In genomic region chr17:50161911-50162288, GRCh38 we compare ENCODE assay signal across 10 cellular contexts. TPM values are rescaled to one million over a fixed set of nuclear protein-coding genes. Genes with fewer than 3 reads are reported as not detected.
DNase-seq lines count a peak whose midpoint lies in the region; ATAC-seq, FAIRE-seq and TF ChIP-seq lines count a peak whose summit lies in the region.
"Had no signal": no experiment of that assay in that cellular context is flagged by ENCODE, and none has a peak within 500 bp of the region (broad histone marks: within the 10 kb centered on the region; RNA-seq: fewer than 3 reads in every experiment).

No MANE protein-coding gene starts in this region.

- H3K4me1 Mint-ChIP-seq in activated T-cell treated with anti-CD3 and anti-CD28 coated beads, Interleukin-2, amount 50 U/mL, for 24 hours (ENCODE audit: low read depth): peaks cover 39% of the 10 kb centered on the region
- H3K4me1 Mint-ChIP-seq in activated naive CD8-positive, alpha-beta T cell (ENCODE audit: low read depth): peaks cover 49% of the 10 kb centered on the region

- in situ Hi-C loops in HepG2 (cut with HindIII; ENCODE audit: extremely low pct_ligation_motif_present, low pct_unique_long_range_greater_than_20kb) (loop anchor here (5.0 kb wide), 1 partner anchor 45 kb away; no protein-coding TSS in a partner anchor), ACHN (cut with HindIII; ENCODE audit: low pct_ligation_motif_present, low pct_unique_long_range_greater_than_20kb, low sequenced_read_pairs) (no loop called here)

- POLR2A ChIA-PET in HepG2 (lab: Yijun Ruan, JAX): no interaction called here

- intact Hi-C loops in HepG2 (cut with micrococcal nuclease; ENCODE audit: unreplicated experiment): loop anchor here (1.0 kb wide), 2 partner anchors 22 to 44 kb away; no protein-coding TSS in a partner anchor

- peak overlapping the region; percentile 93 for H3K27ac Mint-ChIP-seq in activated T-cell treated with anti-CD3 and anti-CD28 coated beads, Interleukin-2, amount 50 U/mL, for 24 hours
- peak overlapping the region; percentile 96 for H3K27ac Mint-ChIP-seq in activated naive CD8-positive, alpha-beta T cell

- no peaks in the 10 kb centered on the region for H3K9me3 ChIP-seq in HepG2 (ENCODE audit: low read length)

- no peaks in the 10 kb centered on the region for H3K9me3 Mint-ChIP-seq in activated T-cell treated with anti-CD3 and anti-CD28 coated beads, Interleukin-2, amount 50 U/mL, for 24 hours
- H3K9me3 Mint-ChIP-seq in activated naive CD8-positive, alpha-beta T cell (ENCODE audit: low read depth): no peaks in the 10 kb centered on the region

- H4K20me1 ChIP-seq in HepG2 (ENCODE audit: insufficient read depth, low read length): no peaks in the 10 kb centered on the region

- no peak for TF ChIP-seq POLR2A in HepG2 (IDR thresholded peaks at IDR 0.05; ENCODE audit: insufficient read depth in 1 of 2, low read depth in 2 of 2, low read length in 2 of 2)

- TF ChIP-seq EP300 in HepG2 (IDR thresholded peaks at IDR 0.05; ENCODE audit: low read depth in 2 of 2, low read length in 2 of 2) (no peak), HepG2 (CRISPR knock-in tag; IDR thresholded peaks at IDR 0.05; ENCODE audit: borderline replicate concordance) (no peak)

- no peak for TF ChIP-seq CTCF in HepG2 (CRISPR knock-in tag; IDR thresholded peaks at IDR 0.05)

- H3K9ac ChIP-seq in HepG2 (ENCODE audit: insufficient read depth, low read depth, low read length): no peak overlapping the region

- no peak for DNase-seq in activated T-cell treated with anti-CD3 and anti-CD28 coated beads, Interleukin-2, amount 50 U/mL, for 24 hours
- DNase-seq in activated T-cell treated with anti-CD3 and anti-CD28 coated beads for 4 hours (no peak), HepG2 (ENCODE audit: low spot score) (no peak), substantia nigra (lab: John Stamatoyannopoulos, UW) (no peak), NCI-H524 treated with DMSO at 0.1 percent for 48 hours (lab: John Stamatoyannopoulos, UW) (no peak), ACHN (no peak)

- H3K4me3 ChIP-seq in HepG2 (replicated peaks in 1 of 3; ENCODE audit: insufficient read depth in 1 of 3, low read depth in 2 of 3, low read length in 3 of 3): no peak overlapping the region

- peak overlapping the region; percentile 75 for H3K4me3 Mint-ChIP-seq in activated T-cell treated with anti-CD3 and anti-CD28 coated beads, Interleukin-2, amount 50 U/mL, for 24 hours
- H3K4me3 Mint-ChIP-seq in activated naive CD8-positive, alpha-beta T cell: peak overlapping the region; percentile 89

- H3K36me3 ChIP-seq in HepG2 (replicated peaks in 1 of 2; ENCODE audit: control insufficient read depth in 1 of 2, insufficient read depth in 2 of 2, low read length in 2 of 2): no peaks in the 10 kb centered on the region

- H3K27me3 ChIP-seq in HepG2 (ENCODE audit: control insufficient read depth in 1 of 2, insufficient read depth in 2 of 2, low read length in 2 of 2): peaks cover 9 to 64% of the 10 kb centered on the region in 2 experiments; a peak in 3 of 5 replicates

- no peak overlapping the region for H2AFZ ChIP-seq in HepG2 (ENCODE audit: low read length)

- no peaks in the 10 kb centered on the region for H3K27me3 Mint-ChIP-seq in activated T-cell treated with anti-CD3 and anti-CD28 coated beads, Interleukin-2, amount 50 U/mL, for 24 hours
- H3K27me3 Mint-ChIP-seq in activated naive CD8-positive, alpha-beta T cell: no peaks in the 10 kb centered on the region

- FAIRE-seq in HepG2 (lab: Jason Lieb, UNC): no peak

- CTCF ChIA-PET in HepG2 (lab: Yijun Ruan, JAX; ENCODE audit: low intra/inter-chr PET ratio, low total read pairs): interaction anchor here (0.9 to 2.5 kb wide), 5 partner anchors 22 to 136 kb away, joined by 3 to 32 read pairs (median 6); no protein-coding TSS in a partner anchor

- WGBS in HepG2 (ENCODE audit: low lambda C conversion rate): 37% methylated on average over 16 of the region's 16 CpGs

- no peak for TF ChIP-seq RAD21 in HepG2 (CRISPR knock-in tag; IDR thresholded peaks at IDR 0.05)

- H3K79me2 ChIP-seq in HepG2 (ENCODE audit: insufficient read depth, low read length): no peaks in the 10 kb centered on the region

- H3K27ac ChIP-seq in HepG2 (ENCODE audit: extremely low read length, insufficient read depth, low read length): no peak overlapping the region
- H3K27ac ChIP-seq in substantia nigra (ENCODE audit: low read depth, low read length, poor library complexity, severe bottlenecking): peak overlapping the region; percentile 70

- H3K36me3 Mint-ChIP-seq in activated T-cell treated with anti-CD3 and anti-CD28 coated beads, Interleukin-2, amount 50 U/mL, for 24 hours (ENCODE audit: low read depth): no peaks in the 10 kb centered on the region
- no peaks in the 10 kb centered on the region for H3K36me3 Mint-ChIP-seq in activated naive CD8-positive, alpha-beta T cell

- no TSS peak for BruUV-seq in HepG2 (replicated peaks; lab: Mats Ljungman, UMichigan)

- no peak overlapping the region; the same call in 1 of the 2 replicates for H3K4me2 ChIP-seq in HepG2 (ENCODE audit: low read depth, low read length)

- ATAC-seq in HepG2: no peak
- ATAC-seq in HG03025 (IDR thresholded peaks at IDR 0.05; ENCODE audit: low FRiP score, unreplicated experiment): no peak

- H3K4me1 ChIP-seq in HepG2 (ENCODE audit: insufficient read depth, low read length): peaks cover 15% of the 10 kb centered on the region

RNA-seq across cellular contexts. Expression of gene SGCA, which starts 3.9 kb away (rescaled TPM):
- total RNA-seq in HepG2 (2016; rRNA removed; fragmentation: Illumina TruSeq; extraction: Trizol): not detected in 2 replicates
- not detected in 2 replicates for total RNA-seq in HepG2 (2016; cell fraction: cytosol; rRNA removed; fragmentation: Illumina TruSeq; extraction: Trizol; ENCODE audit: low read depth)
- total RNA-seq in HepG2 (2016; cell fraction: insoluble cytoplasmic fraction; rRNA removed; fragmentation: Illumina TruSeq; extraction: Trizol): not detected in 2 replicates
- total RNA-seq in HepG2 (2016; cell fraction: membrane; rRNA removed; fragmentation: Illumina TruSeq; extraction: Trizol): not detected in 2 replicates
- not detected in 2 replicates for total RNA-seq in HepG2 (2016; cell fraction: nucleus; rRNA removed; fragmentation: Illumina TruSeq; extraction: Trizol)
- not detected in 2 replicates for polyA plus RNA-seq in HepG2 (2011; rRNA removed)
- polyA plus RNA-seq in HepG2 (2011; cell fraction: cytosol; rRNA removed): not detected in 2 replicates
- polyA plus RNA-seq in HepG2 (2011; cell fraction: nucleus; rRNA removed): 0.42 TPM in 1 of 2 replicates, not detected in the other
- polyA plus RNA-seq in HepG2 (2012): not detected in 2 replicates
- not detected in 2 replicates for polyA plus RNA-seq in HepG2 (2016; cell fraction: cytosol; fragmentation: Illumina TruSeq; extraction: Trizol; ENCODE audit: low read depth)
- not detected in 2 replicates for polyA plus RNA-seq in HepG2 (2016; cell fraction: insoluble cytoplasmic fraction; fragmentation: Illumina TruSeq; extraction: Trizol; ENCODE audit: low read depth)
- polyA plus RNA-seq in HepG2 (2016; cell fraction: membrane; fragmentation: Illumina TruSeq; extraction: Trizol; ENCODE audit: low read depth): not detected in 2 replicates
- not detected in 2 replicates for polyA plus RNA-seq in HepG2 (2016; cell fraction: nucleus; fragmentation: Illumina TruSeq; extraction: Trizol; ENCODE audit: insufficient read depth, low read depth)
- polyA minus RNA-seq in HepG2 (2011; rRNA and poly(A)+ RNA removed; ENCODE audit: low replicate concordance): 0.19 TPM in 1 of 2 replicates, not detected in the other
- not detected in 2 replicates for polyA minus RNA-seq in HepG2 (2011; cell fraction: cytosol; rRNA and poly(A)+ RNA removed)
- polyA minus RNA-seq in HepG2 (2011; cell fraction: nucleus; rRNA and poly(A)+ RNA removed): not detected in 2 replicates
- total RNA-seq: pulmonary artery endothelial cell; T-helper 2 cell treated with Interferon-gamma antibody and Interleukin-4, amounts not matched to agents 100 ng/mL and 5 ng/mL, for 36 hours had no signal

RNA-seq across cellular contexts. Expression of gene PPP1R9B, which starts 11.4 kb away (rescaled TPM):
- total RNA-seq in HepG2 (2016; rRNA removed; fragmentation: Illumina TruSeq; extraction: Trizol): 11.0 and 15.8 TPM in 2 replicates
- total RNA-seq in HepG2 (2016; cell fraction: cytosol; rRNA removed; fragmentation: Illumina TruSeq; extraction: Trizol; ENCODE audit: low read depth): 1.3 and 1.6 TPM in 2 replicates
- total RNA-seq in HepG2 (2016; cell fraction: insoluble cytoplasmic fraction; rRNA removed; fragmentation: Illumina TruSeq; extraction: Trizol): 8.3 and 16.2 TPM in 2 replicates
- total RNA-seq in HepG2 (2016; cell fraction: membrane; rRNA removed; fragmentation: Illumina TruSeq; extraction: Trizol): 7.0 and 7.3 TPM in 2 replicates
- 10.9 and 13.5 TPM in 2 replicates for total RNA-seq in HepG2 (2016; cell fraction: nucleus; rRNA removed; fragmentation: Illumina TruSeq; extraction: Trizol)
- polyA plus RNA-seq in HepG2 (2011; rRNA removed): 8.7 and 9.4 TPM in 2 replicates
- 7.4 and 9.0 TPM in 2 replicates for polyA plus RNA-seq in HepG2 (2011; cell fraction: cytosol; rRNA removed)
- polyA plus RNA-seq in HepG2 (2011; cell fraction: nucleus; rRNA removed): 13.1 and 16.4 TPM in 2 replicates
- 9.8 and 11.6 TPM in 2 replicates for polyA plus RNA-seq in HepG2 (2012)
- polyA plus RNA-seq in HepG2 (2016; cell fraction: cytosol; fragmentation: Illumina TruSeq; extraction: Trizol; ENCODE audit: low read depth): 1.2 and 1.4 TPM in 2 replicates
- 14.2 and 17.2 TPM in 2 replicates for polyA plus RNA-seq in HepG2 (2016; cell fraction: insoluble cytoplasmic fraction; fragmentation: Illumina TruSeq; extraction: Trizol; ENCODE audit: low read depth)
- polyA plus RNA-seq in HepG2 (2016; cell fraction: membrane; fragmentation: Illumina TruSeq; extraction: Trizol; ENCODE audit: low read depth): 7.2 TPM in 2 replicates
- 35.0 and 35.2 TPM in 2 replicates for polyA plus RNA-seq in HepG2 (2016; cell fraction: nucleus; fragmentation: Illumina TruSeq; extraction: Trizol; ENCODE audit: insufficient read depth, low read depth)
- polyA minus RNA-seq in HepG2 (2011; rRNA and poly(A)+ RNA removed; ENCODE audit: low replicate concordance): 15.4 and 32.3 TPM in 2 replicates
- polyA minus RNA-seq in HepG2 (2011; cell fraction: cytosol; rRNA and poly(A)+ RNA removed): 7.3 and 11.8 TPM in 2 replicates
- polyA minus RNA-seq in HepG2 (2011; cell fraction: nucleus; rRNA and poly(A)+ RNA removed): 7.8 and 9.3 TPM in 2 replicates

RNA-seq across cellular contexts. Expression of gene SAMD14, which starts 31.9 kb away (rescaled TPM):
- 0.07 TPM in 1 of 2 replicates, not detected in the other for total RNA-seq in HepG2 (2016; rRNA removed; fragmentation: Illumina TruSeq; extraction: Trizol)
- total RNA-seq in HepG2 (2016; cell fraction: cytosol; rRNA removed; fragmentation: Illumina TruSeq; extraction: Trizol; ENCODE audit: low read depth): 0.18 and 0.20 TPM in 2 replicates
- 0.04 TPM in 1 of 2 replicates, not detected in the other for total RNA-seq in HepG2 (2016; cell fraction: insoluble cytoplasmic fraction; rRNA removed; fragmentation: Illumina TruSeq; extraction: Trizol)
- 0.09 and 0.14 TPM in 2 replicates for total RNA-seq in HepG2 (2016; cell fraction: membrane; rRNA removed; fragmentation: Illumina TruSeq; extraction: Trizol)
- total RNA-seq in HepG2 (2016; cell fraction: nucleus; rRNA removed; fragmentation: Illumina TruSeq; extraction: Trizol): 0.09 TPM in 2 replicates
- polyA plus RNA-seq in HepG2 (2011; rRNA removed): 0.22 TPM in 1 of 2 replicates, not detected in the other
- polyA plus RNA-seq in HepG2 (2011; cell fraction: cytosol; rRNA removed): 0.01 and 0.04 TPM in 2 replicates
- 0.24 and 0.29 TPM in 2 replicates for polyA plus RNA-seq in HepG2 (2011; cell fraction: nucleus; rRNA removed)
- polyA plus RNA-seq in HepG2 (2012): 0.08 and 0.11 TPM in 2 replicates
- polyA plus RNA-seq in HepG2 (2016; cell fraction: cytosol; fragmentation: Illumina TruSeq; extraction: Trizol; ENCODE audit: low read depth): not detected in 2 replicates
- polyA plus RNA-seq in HepG2 (2016; cell fraction: insoluble cytoplasmic fraction; fragmentation: Illumina TruSeq; extraction: Trizol; ENCODE audit: low read depth): 0.16 TPM in 1 of 2 replicates, not detected in the other
- 0.19 TPM in 2 replicates for polyA plus RNA-seq in HepG2 (2016; cell fraction: membrane; fragmentation: Illumina TruSeq; extraction: Trizol; ENCODE audit: low read depth)
- polyA plus RNA-seq in HepG2 (2016; cell fraction: nucleus; fragmentation: Illumina TruSeq; extraction: Trizol; ENCODE audit: insufficient read depth, low read depth): 0.53 TPM in 1 of 2 replicates, not detected in the other
- polyA minus RNA-seq in HepG2 (2011; rRNA and poly(A)+ RNA removed; ENCODE audit: low replicate concordance): 0.28 and 0.30 TPM in 2 replicates
- 0.09 and 0.20 TPM in 2 replicates for polyA minus RNA-seq in HepG2 (2011; cell fraction: cytosol; rRNA and poly(A)+ RNA removed)
- 0.39 and 0.99 TPM in 2 replicates for polyA minus RNA-seq in HepG2 (2011; cell fraction: nucleus; rRNA and poly(A)+ RNA removed)

RNA-seq across cellular contexts. Expression of gene COL1A1, which starts 39.5 kb away (rescaled TPM):
- total RNA-seq in HepG2 (2016; rRNA removed; fragmentation: Illumina TruSeq; extraction: Trizol): 0.17 TPM in 1 of 2 replicates, not detected in the other
- not detected in 2 replicates for total RNA-seq in HepG2 (2016; cell fraction: cytosol; rRNA removed; fragmentation: Illumina TruSeq; extraction: Trizol; ENCODE audit: low read depth)
- total RNA-seq in HepG2 (2016; cell fraction: insoluble cytoplasmic fraction; rRNA removed; fragmentation: Illumina TruSeq; extraction: Trizol): 0.03 and 0.06 TPM in 2 replicates
- 0.09 and 0.24 TPM in 2 replicates for total RNA-seq in HepG2 (2016; cell fraction: membrane; rRNA removed; fragmentation: Illumina TruSeq; extraction: Trizol)
- total RNA-seq in HepG2 (2016; cell fraction: nucleus; rRNA removed; fragmentation: Illumina TruSeq; extraction: Trizol): 0.68 and 0.72 TPM in 2 replicates
- 0.05 and 0.14 TPM in 2 replicates for polyA plus RNA-seq in HepG2 (2011; rRNA removed)
- 0.01 TPM in 1 of 2 replicates, not detected in the other for polyA plus RNA-seq in HepG2 (2011; cell fraction: cytosol; rRNA removed)
- polyA plus RNA-seq in HepG2 (2011; cell fraction: nucleus; rRNA removed): 1.7 and 2.5 TPM in 2 replicates
- polyA plus RNA-seq in HepG2 (2012): 0.19 TPM in 2 replicates
- polyA plus RNA-seq in HepG2 (2016; cell fraction: cytosol; fragmentation: Illumina TruSeq; extraction: Trizol; ENCODE audit: low read depth): 0.03 TPM in 1 of 2 replicates, not detected in the other
- 0.07 TPM in 1 of 2 replicates, not detected in the other for polyA plus RNA-seq in HepG2 (2016; cell fraction: insoluble cytoplasmic fraction; fragmentation: Illumina TruSeq; extraction: Trizol; ENCODE audit: low read depth)
- polyA plus RNA-seq in HepG2 (2016; cell fraction: membrane; fragmentation: Illumina TruSeq; extraction: Trizol; ENCODE audit: low read depth): not detected in 2 replicates
- polyA plus RNA-seq in HepG2 (2016; cell fraction: nucleus; fragmentation: Illumina TruSeq; extraction: Trizol; ENCODE audit: insufficient read depth, low read depth): 1.00 and 2.8 TPM in 2 replicates
- 35.8 TPM in 1 of 2 replicates, not detected in the other for polyA minus RNA-seq in HepG2 (2011; rRNA and poly(A)+ RNA removed; ENCODE audit: low replicate concordance)
- polyA minus RNA-seq in HepG2 (2011; cell fraction: cytosol; rRNA and poly(A)+ RNA removed): 0.70 and 0.79 TPM in 2 replicates
- polyA minus RNA-seq in HepG2 (2011; cell fraction: nucleus; rRNA and poly(A)+ RNA removed): 0.52 and 1.2 TPM in 2 replicates
